In the genomic region with DNA sequence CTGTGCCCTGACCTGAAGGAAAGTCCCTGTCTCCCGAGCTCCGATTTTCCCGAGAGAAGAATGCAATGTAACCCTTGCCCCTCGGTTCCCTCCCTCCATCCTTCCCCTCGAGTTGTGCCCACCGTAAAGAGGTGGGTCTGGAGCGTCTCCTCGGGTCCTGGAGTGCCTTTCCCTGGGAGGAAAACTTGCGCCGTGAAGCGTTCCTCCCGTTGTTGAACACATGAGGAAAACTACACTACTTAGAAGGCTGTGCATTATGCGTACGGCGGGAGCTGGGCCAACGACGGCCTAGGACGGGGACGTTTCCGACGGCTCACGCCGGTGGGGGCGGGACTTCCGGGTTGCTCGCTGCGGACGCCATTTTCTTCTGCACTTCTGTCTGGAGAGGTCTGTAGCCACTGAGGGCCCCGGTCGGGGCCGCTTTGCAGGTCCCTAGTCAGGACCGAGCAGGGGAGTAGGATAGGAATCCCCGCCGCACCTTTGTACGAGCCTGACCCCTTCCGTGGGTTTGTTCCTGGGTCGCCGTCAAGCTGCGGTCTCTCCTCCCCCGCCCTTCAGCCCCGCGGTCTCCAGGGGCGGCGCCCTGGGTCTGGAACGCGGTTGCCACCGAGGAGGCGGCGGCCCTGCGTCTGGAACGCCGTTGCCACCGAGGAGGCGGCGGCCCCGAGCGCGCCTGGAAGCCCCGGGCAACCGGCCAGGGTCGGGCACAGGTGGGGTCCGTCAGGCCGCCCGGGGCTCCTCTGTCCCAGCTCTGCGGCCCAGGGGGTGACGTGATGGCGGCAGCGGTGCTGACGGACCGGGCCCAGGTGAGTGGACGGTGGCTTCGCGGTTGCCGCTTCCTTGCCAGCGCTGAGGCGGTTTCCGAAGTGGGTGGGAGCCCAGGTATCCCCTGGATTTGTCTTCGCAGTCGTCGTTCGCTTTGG, we compare ENCODE assay signal across 8 cellular contexts. TPM values are rescaled to one million over a fixed set of nuclear protein-coding genes. Genes with fewer than 3 reads are reported as not detected.
DNase-seq lines count a peak whose midpoint lies in the region; ATAC-seq, FAIRE-seq and TF ChIP-seq lines count a peak whose summit lies in the region.

A gene (plus strand): TSS at position 360 of the 923 bp plus-strand sequence. CDS start 414 bp downstream, at position 774.

- peak within 1 kb of the TSS; percentile 86 to 98 (median 94) for H3K4me2 ChIP-seq in BLaER1 treated with 17β-estradiol and CSF1 and Interleukin-3, amounts not matched to agents 10 nM and 100 nM

- peaks cover 45 to 85% (median 63%) of the 10 kb centered on the region in 11 experiments for H3K9me3 ChIP-seq in BLaER1 treated with 17β-estradiol and CSF1 and Interleukin-3, amounts not matched to agents 10 nM and 100 nM (replicated peaks in 1 of 11)
- peaks cover 0 to 16% of the 10 kb centered on the region in 2 donors for H3K9me3 ChIP-seq in lung (ENCODE audit: control insufficient read depth in 2 of 2, insufficient read depth in 1 of 2, low read length in 1 of 2)

- H3K27me3 ChIP-seq in BLaER1 treated with 17β-estradiol and CSF1 and Interleukin-3, amounts not matched to agents 10 nM and 100 nM = no peaks in the 10 kb centered on the region
- H3K27me3 ChIP-seq in lung (ENCODE audit: control insufficient read depth, insufficient read depth) = no peaks in the 10 kb centered on the region

- peak within 1 kb of the TSS; percentile 80 to 93 (median 90) for H3K9ac ChIP-seq in BLaER1 treated with 17β-estradiol and CSF1 and Interleukin-3, amounts not matched to agents 10 nM and 100 nM

- peaks cover 32 to 51% (median 39%) of the 10 kb centered on the region in 11 experiments for H3K36me3 ChIP-seq in BLaER1 treated with 17β-estradiol and CSF1 and Interleukin-3, amounts not matched to agents 10 nM and 100 nM
- H3K36me3 ChIP-seq in lung (ENCODE audit: control insufficient read depth in 2 of 2, insufficient read depth in 2 of 2, low read length in 2 of 2) = peaks cover 11 to 18% of the 10 kb centered on the region in 2 donors

- H4K20me1 ChIP-seq in BLaER1 treated with 17β-estradiol and CSF1 and Interleukin-3, amounts not matched to agents 10 nM and 100 nM = peaks cover 0 to 29% (median 0%) of the 10 kb centered on the region in 11 experiments; a peak in 7 of 22 replicates

- H3K4me3 ChIP-seq in BLaER1 treated with 17β-estradiol and CSF1 and Interleukin-3, amounts not matched to agents 10 nM and 100 nM = peak within 1 kb of the TSS; percentile 88 to 99 (median 96)
- H3K4me3 ChIP-seq in lung = peak within 1 kb of the TSS; percentile 100

- ATAC-seq in HG03457 (IDR thresholded peaks at IDR 0.05; ENCODE audit: unreplicated experiment) = peak; percentile 87
- ATAC-seq in lung (ENCODE audit: insufficient read depth, low FRiP score) = peak; percentile 95

- WGBS in lung, 2 donors = 1 to 2% methylated on average over 80 to 81 of the region's 81 CpGs

- peaks cover 19 to 30% (median 25%) of the 10 kb centered on the region in 10 experiments for H3K4me1 ChIP-seq in BLaER1 treated with 17β-estradiol and CSF1 and Interleukin-3, amounts not matched to agents 10 nM and 100 nM
- H3K4me1 ChIP-seq in lung (ENCODE audit: control insufficient read depth in 2 of 2, insufficient read depth in 2 of 2, low read length in 2 of 2) = peaks cover 8% of the 10 kb centered on the region in 2 donors

- TF ChIP-seq CTCF in lung (IDR thresholded peaks at IDR 0.05; ENCODE audit: control extremely low read depth, extremely low read depth) = no peak

- peak; percentile 80 for FAIRE-seq in GM19239 (lab: Jason Lieb, UNC)

- DNase-seq in GM19239 (ENCODE audit: insufficient read length, low spot score) (peak; percentile 75), NCI-H748 treated with DMSO at 0.1 percent for 48 hours (lab: John Stamatoyannopoulos, UW) (peak; percentile 77), lung (ENCODE audit: low spot score) (peak; percentile 93)
- DNase-seq in activated CD8-positive, alpha-beta memory T cell treated with anti-CD3 and anti-CD28 coated beads for 24 hours = peak; percentile 96
- peak; percentile 76 for DNase-seq in effector CD8-positive, alpha-beta T cell (lab: John Stamatoyannopoulos, UW)
- peak; percentile 81 to 87 (median 82) for DNase-seq in stimulated activated CD4-positive, alpha-beta T cell treated with anti-CD3 and anti-CD28 coated beads, TNF-alpha, amount 100 ng/mL, for 24 hours (ENCODE audit: low read depth in 3 of 3)

- H3K27ac ChIP-seq in BLaER1 treated with 17β-estradiol and CSF1 and Interleukin-3, amounts not matched to agents 10 nM and 100 nM = peak within 1 kb of the TSS; percentile 74 to 92 (median 83)
- peak within 1 kb of the TSS; percentile 80 to 92 for H3K27ac ChIP-seq in lung (ENCODE audit: low read depth in 1 of 2, low read length in 1 of 2)

RNA-seq across cellular contexts. Expression of the gene that starts here (rescaled TPM):
- total RNA-seq in lung = 10 to 100 TPM; 45.0 to 46.0 TPM
- 1 to 10 TPM; 5.7 to 8.2 TPM for polyA plus RNA-seq in lung

Comparison
In these comparisons a context has a peak if more than half of its experiments do, and no peak if none do; other contexts are left out.
1. Peak in every context shown above with its lines: DNase-seq, ATAC-seq, H3K4me3 ChIP-seq and H3K27ac ChIP-seq.